ENCODE assay signal across 14 cellular contexts in the genomic region with DNA sequence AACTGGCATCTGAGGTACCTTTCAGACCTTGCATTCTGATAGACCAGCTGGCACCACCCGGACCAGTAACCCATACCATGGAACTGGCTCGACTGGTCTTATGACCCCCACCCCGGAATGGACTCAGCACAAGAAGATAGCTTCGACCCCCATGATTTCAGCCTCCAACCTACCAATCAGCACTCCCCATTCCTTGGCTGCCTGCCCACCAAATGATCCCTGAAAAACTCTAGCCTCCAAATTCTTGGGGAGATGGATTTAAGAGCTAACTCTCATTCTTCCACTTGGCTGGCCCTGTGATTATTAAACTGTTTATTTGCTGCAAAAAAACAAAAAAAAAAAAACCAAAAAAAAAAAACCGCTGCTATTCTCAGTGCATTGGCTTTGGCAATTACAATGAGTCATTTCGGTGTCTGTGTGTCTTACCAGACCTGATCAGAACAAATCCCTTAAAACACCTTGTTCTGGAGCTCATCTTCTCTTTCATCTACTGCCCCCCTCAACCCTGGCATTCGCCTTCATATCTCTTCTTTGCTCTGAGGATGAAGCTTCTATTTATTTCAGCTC.
DNase-seq lines count a peak whose midpoint lies in the region; ATAC-seq and TF ChIP-seq lines count a peak whose summit lies in the region.
"Had no signal": no experiment of that assay in that cellular context is flagged by ENCODE, and none has a peak within 500 bp of the region (broad histone marks: within the 10 kb centered on the region; RNA-seq: fewer than 3 reads in every experiment).

No MANE protein-coding gene starts in this region.

- TF ChIP-seq POLR2A in breast epithelium (IDR thresholded peaks at IDR 0.05), result no peak

- no peak overlapping the region for H3K4me3 ChIP-seq in BLaER1
- H3K4me3 ChIP-seq in breast epithelium, result peak overlapping the region in 2 of 3 donors; percentile 7 to 32
- H3K4me3 ChIP-seq in mucosa of stomach (ENCODE audit: low read length), result peak overlapping the region; percentile 41
- H3K4me3 ChIP-seq: Peyer's patch had no signal

- H3K36me3 ChIP-seq in BLaER1 (no peaks in the 10 kb centered on the region), breast epithelium (no peaks in the 10 kb centered on the region), mucosa of stomach (ENCODE audit: control insufficient read depth, insufficient read depth, low read length) (no peaks in the 10 kb centered on the region)
- H3K36me3 ChIP-seq: Peyer's patch had no signal

- peak; percentile 26 for DNase-seq in LHCN-M2 (ENCODE audit: low read depth)
- DNase-seq in breast epithelium (ENCODE audit: low spot score in 2 of 2), result no peak
- no peak for DNase-seq in NCI-H2107 treated with DMSO at 0.1 percent for 48 hours (lab: John Stamatoyannopoulos, UW; ENCODE audit: unreplicated experiment)
- DNase-seq in islet precursor cell, result no peak
- DNase-seq: activated CD4-positive, CD25-positive, alpha-beta regulatory T cell treated with anti-CD3 and anti-CD28 coated beads, Interleukin-2, amount 50 U/mL, for 72 hours; activated naive CD4-positive, alpha-beta T cell treated with anti-CD3 and anti-CD28 coated beads for 36 hours; NCI-H1694 treated with DMSO at 0.1 percent for 48 hours; occipital lobe; Peyer's patch; trophoblast cell had no signal

- TF ChIP-seq CTCF in breast epithelium (IDR thresholded peaks at IDR 0.05), result no peak

- no peaks in the 10 kb centered on the region for H3K27me3 ChIP-seq in BLaER1
- no peaks in the 10 kb centered on the region for H3K27me3 ChIP-seq in breast epithelium
- H3K27me3 ChIP-seq in mucosa of stomach (ENCODE audit: control insufficient read depth, insufficient read depth, low read length), result no peaks in the 10 kb centered on the region
- H3K27me3 ChIP-seq: Peyer's patch had no signal

- ATAC-seq in HG02852 (IDR thresholded peaks at IDR 0.05; ENCODE audit: unreplicated experiment) (no peak), GM18907 (IDR thresholded peaks at IDR 0.05; ENCODE audit: unreplicated experiment) (no peak)

- H3K9me3 ChIP-seq in BLaER1 (no peaks in the 10 kb centered on the region), breast epithelium (no peaks in the 10 kb centered on the region), mucosa of stomach (ENCODE audit: control insufficient read depth, low read length) (no peaks in the 10 kb centered on the region)
- H3K9me3 ChIP-seq: Peyer's patch had no signal

- no peak overlapping the region for H3K9ac ChIP-seq in BLaER1
- H3K9ac ChIP-seq in mucosa of stomach (ENCODE audit: low read length), result peak overlapping the region; percentile 53

- intact Hi-C loops in breast epithelium (cut with DNase I; ENCODE audit: low total_unique reads), result no loop called here

- H3K4me2 ChIP-seq in BLaER1, result 0 out of 2 replicates have a peak overlapping the region, but pooled peaks have one; percentile 71

- no peaks in the 10 kb centered on the region for H4K20me1 ChIP-seq in BLaER1

- peaks cover 21% of the 10 kb centered on the region for H3K4me1 ChIP-seq in BLaER1
- H3K4me1 ChIP-seq in breast epithelium, result peaks cover 0 to 6% of the 10 kb centered on the region in 2 donors
- peaks cover 16% of the 10 kb centered on the region for H3K4me1 ChIP-seq in mucosa of stomach (ENCODE audit: control insufficient read depth, insufficient read depth, low read length)

- H3K27ac ChIP-seq in BLaER1 (no peak overlapping the region), breast epithelium (peak overlapping the region; percentile 25 to 35)
- H3K27ac ChIP-seq: Peyer's patch had no signal
